Comparison of ENCODE assay signal across 1 cellular context in the genomic region with DNA sequence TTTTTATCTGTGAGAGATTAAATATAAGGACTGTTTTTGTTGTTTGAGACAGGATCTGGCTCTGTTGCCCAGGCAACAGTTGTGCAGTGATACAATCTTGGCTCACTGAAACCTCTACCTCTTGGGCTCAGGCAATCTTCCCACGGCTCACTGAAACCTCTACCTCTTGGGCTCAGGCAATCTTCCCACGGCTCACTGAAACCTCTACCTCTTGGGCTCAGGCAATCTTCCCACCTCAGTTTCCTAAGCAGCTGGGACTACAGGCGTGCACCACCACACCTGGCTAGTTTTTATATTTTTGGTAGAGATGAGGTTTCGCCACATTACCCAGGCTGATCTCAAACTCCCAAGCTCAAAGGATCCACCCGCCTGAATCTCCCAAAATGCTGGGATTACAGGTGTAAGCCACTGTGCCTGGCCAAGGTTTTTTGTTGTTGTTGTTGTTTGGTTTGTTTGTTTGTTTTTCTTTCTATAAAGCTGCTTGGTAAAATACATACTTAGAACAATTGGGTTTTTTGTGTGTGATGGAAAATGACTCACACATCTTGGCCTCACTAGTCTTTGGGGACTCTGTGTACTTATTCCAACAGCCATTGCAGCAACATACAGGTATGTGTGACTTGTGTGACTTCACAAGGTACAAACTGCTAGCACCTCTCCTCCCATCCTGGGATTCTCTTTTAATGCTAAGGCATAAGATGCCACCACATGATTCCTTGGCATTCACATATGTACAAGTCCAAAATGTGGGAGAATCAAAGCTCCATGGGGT.
A peak's percentile ranks its signal among the peaks of the same experiment; 100 is the strongest.
TF ChIP-seq lines count a peak whose summit lies in the region.

No MANE protein-coding gene starts in this region.

TF ChIP-seq in GM12878, 131 proteins besides CTCF, POLR2A, EP300 and RAD21 (continued from another document and continues in another):
- no peak for TF ChIP-seq SREBF2 (IDR thresholded peaks at IDR 0.05; ENCODE audit: low read length)
- no peak for TF ChIP-seq MYC (IDR thresholded peaks at IDR 0.05; ENCODE audit: insufficient read depth, insufficient read length, insufficient replicate concordance, low read length, severe bottlenecking)
- no peak for TF ChIP-seq NKRF (conservative IDR thresholded peaks at IDR 0.05)
- no peak for TF ChIP-seq BCLAF1 (IDR thresholded peaks at IDR 0.05)
- TF ChIP-seq JUND (IDR thresholded peaks at IDR 0.05; ENCODE audit: low read depth, low read length) = no peak
- no peak for TF ChIP-seq NRF1 (conservative IDR thresholded peaks at IDR 0.05; ENCODE audit: low read depth, low read length)
- TF ChIP-seq GATAD2B (conservative IDR thresholded peaks at IDR 0.05; ENCODE audit: low read depth) = no peak; the same call in 1 of the 2 replicates
- TF ChIP-seq, protein P1, sequence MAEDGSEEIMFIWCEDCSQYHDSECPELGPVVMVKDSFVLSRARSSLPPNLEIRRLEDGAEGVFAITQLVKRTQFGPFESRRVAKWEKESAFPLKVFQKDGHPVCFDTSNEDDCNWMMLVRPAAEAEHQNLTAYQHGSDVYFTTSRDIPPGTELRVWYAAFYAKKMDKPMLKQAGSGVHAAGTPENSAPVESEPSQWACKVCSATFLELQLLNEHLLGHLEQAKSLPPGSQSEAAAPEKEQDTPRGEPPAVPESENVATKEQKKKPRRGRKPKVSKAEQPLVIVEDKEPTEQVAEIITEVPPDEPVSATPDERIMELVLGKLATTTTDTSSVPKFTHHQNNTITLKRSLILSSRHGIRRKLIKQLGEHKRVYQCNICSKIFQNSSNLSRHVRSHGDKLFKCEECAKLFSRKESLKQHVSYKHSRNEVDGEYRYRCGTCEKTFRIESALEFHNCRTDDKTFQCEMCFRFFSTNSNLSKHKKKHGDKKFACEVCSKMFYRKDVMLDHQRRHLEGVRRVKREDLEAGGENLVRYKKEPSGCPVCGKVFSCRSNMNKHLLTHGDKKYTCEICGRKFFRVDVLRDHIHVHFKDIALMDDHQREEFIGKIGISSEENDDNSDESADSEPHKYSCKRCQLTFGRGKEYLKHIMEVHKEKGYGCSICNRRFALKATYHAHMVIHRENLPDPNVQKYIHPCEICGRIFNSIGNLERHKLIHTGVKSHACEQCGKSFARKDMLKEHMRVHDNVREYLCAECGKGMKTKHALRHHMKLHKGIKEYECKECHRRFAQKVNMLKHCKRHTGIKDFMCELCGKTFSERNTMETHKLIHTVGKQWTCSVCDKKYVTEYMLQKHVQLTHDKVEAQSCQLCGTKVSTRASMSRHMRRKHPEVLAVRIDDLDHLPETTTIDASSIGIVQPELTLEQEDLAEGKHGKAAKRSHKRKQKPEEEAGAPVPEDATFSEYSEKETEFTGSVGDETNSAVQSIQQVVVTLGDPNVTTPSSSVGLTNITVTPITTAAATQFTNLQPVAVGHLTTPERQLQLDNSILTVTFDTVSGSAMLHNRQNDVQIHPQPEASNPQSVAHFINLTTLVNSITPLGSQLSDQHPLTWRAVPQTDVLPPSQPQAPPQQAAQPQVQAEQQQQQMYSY (CRISPR knock-in tag; IDR thresholded peaks at IDR 0.05) = no peak
- TF ChIP-seq, protein P2, sequence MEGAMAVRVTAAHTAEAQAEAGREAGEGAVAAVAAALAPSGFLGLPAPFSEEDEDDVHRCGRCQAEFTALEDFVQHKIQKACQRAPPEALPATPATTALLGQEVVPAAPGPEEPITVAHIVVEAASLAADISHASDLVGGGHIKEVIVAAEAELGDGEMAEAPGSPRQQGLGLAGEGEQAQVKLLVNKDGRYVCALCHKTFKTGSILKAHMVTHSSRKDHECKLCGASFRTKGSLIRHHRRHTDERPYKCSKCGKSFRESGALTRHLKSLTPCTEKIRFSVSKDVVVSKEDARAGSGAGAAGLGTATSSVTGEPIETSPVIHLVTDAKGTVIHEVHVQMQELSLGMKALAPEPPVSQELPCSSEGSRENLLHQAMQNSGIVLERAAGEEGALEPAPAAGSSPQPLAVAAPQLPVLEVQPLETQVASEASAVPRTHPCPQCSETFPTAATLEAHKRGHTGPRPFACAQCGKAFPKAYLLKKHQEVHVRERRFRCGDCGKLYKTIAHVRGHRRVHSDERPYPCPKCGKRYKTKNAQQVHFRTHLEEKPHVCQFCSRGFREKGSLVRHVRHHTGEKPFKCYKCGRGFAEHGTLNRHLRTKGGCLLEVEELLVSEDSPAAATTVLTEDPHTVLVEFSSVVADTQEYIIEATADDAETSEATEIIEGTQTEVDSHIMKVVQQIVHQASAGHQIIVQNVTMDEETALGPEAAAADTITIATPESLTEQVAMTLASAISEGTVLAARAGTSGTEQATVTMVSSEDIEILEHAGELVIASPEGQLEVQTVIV (IDR thresholded peaks at IDR 0.05; ENCODE audit: borderline replicate concordance, partially characterized antibody) = no peak
- TF ChIP-seq, protein P3, sequence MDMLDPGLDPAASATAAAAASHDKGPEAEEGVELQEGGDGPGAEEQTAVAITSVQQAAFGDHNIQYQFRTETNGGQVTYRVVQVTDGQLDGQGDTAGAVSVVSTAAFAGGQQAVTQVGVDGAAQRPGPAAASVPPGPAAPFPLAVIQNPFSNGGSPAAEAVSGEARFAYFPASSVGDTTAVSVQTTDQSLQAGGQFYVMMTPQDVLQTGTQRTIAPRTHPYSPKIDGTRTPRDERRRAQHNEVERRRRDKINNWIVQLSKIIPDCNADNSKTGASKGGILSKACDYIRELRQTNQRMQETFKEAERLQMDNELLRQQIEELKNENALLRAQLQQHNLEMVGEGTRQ (IDR thresholded peaks at IDR 0.05; ENCODE audit: borderline replicate concordance, low read depth, low read length) = no peak
- peak; percentile 38; the same call in 1 of the 2 replicates for TF ChIP-seq ZNF217 (IDR thresholded peaks at IDR 0.05)
- TF ChIP-seq BHLHE40 (IDR thresholded peaks at IDR 0.05; ENCODE audit: borderline replicate concordance in 1 of 2, low read depth in 2 of 2, low read length in 1 of 2) = no peak; a peak in 1 of 4 replicates
- TF ChIP-seq ATF2 (IDR thresholded peaks at IDR 0.05; ENCODE audit: low read length) = peak; percentile 90
- no peak for TF ChIP-seq EZH2 (IDR thresholded peaks at IDR 0.05; ENCODE audit: borderline replicate concordance, control insufficient read depth, low read depth, low read length)
- TF ChIP-seq SIN3A (IDR thresholded peaks at IDR 0.05; ENCODE audit: low read depth, low read length) = no peak
- TF ChIP-seq CBFB (IDR thresholded peaks at IDR 0.05; ENCODE audit: low read depth) = no peak
- no peak for TF ChIP-seq E2F8 (IDR thresholded peaks at IDR 0.05; ENCODE audit: low read depth, partially characterized antibody)
- TF ChIP-seq, protein P4, sequence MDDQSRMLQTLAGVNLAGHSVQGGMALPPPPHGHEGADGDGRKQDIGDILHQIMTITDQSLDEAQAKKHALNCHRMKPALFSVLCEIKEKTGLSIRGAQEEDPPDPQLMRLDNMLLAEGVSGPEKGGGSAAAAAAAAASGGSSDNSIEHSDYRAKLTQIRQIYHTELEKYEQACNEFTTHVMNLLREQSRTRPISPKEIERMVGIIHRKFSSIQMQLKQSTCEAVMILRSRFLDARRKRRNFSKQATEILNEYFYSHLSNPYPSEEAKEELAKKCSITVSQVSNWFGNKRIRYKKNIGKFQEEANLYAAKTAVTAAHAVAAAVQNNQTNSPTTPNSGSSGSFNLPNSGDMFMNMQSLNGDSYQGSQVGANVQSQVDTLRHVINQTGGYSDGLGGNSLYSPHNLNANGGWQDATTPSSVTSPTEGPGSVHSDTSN (IDR thresholded peaks at IDR 0.05; ENCODE audit: insufficient replicate concordance, low read depth, low read length) = no peak
- 0 out of 2 replicates have a peak, but pooled peaks have one; percentile 11 for TF ChIP-seq PAX5 (IDR thresholded peaks at IDR 0.05; ENCODE audit: borderline replicate concordance, low read depth, low read length)
- TF ChIP-seq ZSCAN29 (IDR thresholded peaks at IDR 0.05) = no peak
- TF ChIP-seq YBX1 (IDR thresholded peaks at IDR 0.05) = no peak
- no peak for TF ChIP-seq BCL11A (IDR thresholded peaks at IDR 0.05; ENCODE audit: low read depth, low read length)
- peak; percentile 93 for TF ChIP-seq CUX1 (IDR thresholded peaks at IDR 0.05; ENCODE audit: insufficient replicate concordance, low read depth, low read length)
- no peak for TF ChIP-seq HCFC1 (IDR thresholded peaks at IDR 0.05; ENCODE audit: low read length)
